Comparison of ENCODE assay signal across 13 cellular contexts in genomic region chr1:27650146-27650526, GRCh38. TPM values are rescaled to one million over a fixed set of nuclear protein-coding genes. Genes with fewer than 3 reads are reported as not detected.
DNase-seq lines count a peak whose midpoint lies in the region; ATAC-seq and TF ChIP-seq lines count a peak whose summit lies in the region.
"Had no signal": no experiment of that assay in that cellular context is flagged by ENCODE, and none has a peak within 500 bp of the region (broad histone marks: within the 10 kb centered on the region; RNA-seq: fewer than 3 reads in every experiment).

No MANE protein-coding gene starts in this region.

- H3K9me2 ChIP-seq in PC-9 (ENCODE audit: insufficient read depth) = no peaks in the 10 kb centered on the region

- no TSS peak for BruUV-seq in PC-9 (replicated peaks; lab: Mats Ljungman, UMichigan)

- H3K27ac ChIP-seq in PC-9 = no peak overlapping the region

- peak overlapping the region; percentile 57; the same call in 1 of the 2 replicates for H2AFZ ChIP-seq in PC-9

- no peaks in the 10 kb centered on the region for H3K27me3 Mint-ChIP-seq in activated CD8-positive, alpha-beta memory T cell treated with anti-CD3 and anti-CD28 coated beads, Interleukin-2, amount 10 ng/mL, durations not matched to agents 7 days and 5 days
- H3K27me3 Mint-ChIP-seq in stimulated activated memory B cell treated with anti-CD40 and anti-IgM and Interleukin-4, amounts not matched to agents 10 μg/mL and 1 μg/mL and 100 μg/mL, for 72 hours = no peaks in the 10 kb centered on the region
- H3K27me3 Mint-ChIP-seq: IgD-negative memory B cell had no signal

- H3K4me2 ChIP-seq in PC-9 = peak overlapping the region; percentile 49

- H4K20me1 ChIP-seq in PC-9 (ENCODE audit: insufficient read depth) = no peaks in the 10 kb centered on the region

- no peak overlapping the region for H3K27ac Mint-ChIP-seq in activated CD8-positive, alpha-beta memory T cell treated with anti-CD3 and anti-CD28 coated beads, Interleukin-2, amount 10 ng/mL, durations not matched to agents 7 days and 5 days
- H3K27ac Mint-ChIP-seq in stimulated activated memory B cell treated with anti-CD40 and anti-IgM and Interleukin-4, amounts not matched to agents 10 μg/mL and 1 μg/mL and 100 μg/mL, for 72 hours = peak overlapping the region; percentile 30

- peaks cover 13% of the 10 kb centered on the region for H3K4me1 Mint-ChIP-seq in activated CD8-positive, alpha-beta memory T cell treated with anti-CD3 and anti-CD28 coated beads, Interleukin-2, amount 10 ng/mL, durations not matched to agents 7 days and 5 days
- peaks cover 25% of the 10 kb centered on the region for H3K4me1 Mint-ChIP-seq in stimulated activated memory B cell treated with anti-CD40 and anti-IgM and Interleukin-4, amounts not matched to agents 10 μg/mL and 1 μg/mL and 100 μg/mL, for 72 hours

- H3K36me3 Mint-ChIP-seq in activated CD8-positive, alpha-beta memory T cell treated with anti-CD3 and anti-CD28 coated beads, Interleukin-2, amount 10 ng/mL, durations not matched to agents 7 days and 5 days = no peaks in the 10 kb centered on the region
- no peaks in the 10 kb centered on the region for H3K36me3 Mint-ChIP-seq in stimulated activated memory B cell treated with anti-CD40 and anti-IgM and Interleukin-4, amounts not matched to agents 10 μg/mL and 1 μg/mL and 100 μg/mL, for 72 hours
- H3K36me3 Mint-ChIP-seq: IgD-negative memory B cell had no signal

- H3K36me3 ChIP-seq in PC-9 (ENCODE audit: low read depth) = no peaks in the 10 kb centered on the region

- peak; percentile 23 for ATAC-seq in activated CD8-positive, alpha-beta memory T cell treated with anti-CD3 and anti-CD28 coated beads, Interleukin-2, amount 10 ng/mL, durations not matched to agents 7 days and 5 days
- no peak for ATAC-seq in stimulated activated memory B cell treated with anti-CD40 and anti-IgM and Interleukin-4, amounts not matched to agents 10 μg/mL and 1 μg/mL and 100 μg/mL, for 72 hours
- ATAC-seq in GM21528 (IDR thresholded peaks at IDR 0.05; ENCODE audit: low FRiP score, unreplicated experiment) = no peak
- ATAC-seq in GM18867 (IDR thresholded peaks at IDR 0.05; ENCODE audit: unreplicated experiment) = no peak

- no peaks in the 10 kb centered on the region for H3K9me3 ChIP-seq in PC-9 (ENCODE audit: insufficient read depth, low read depth)

- POLR2A ChIA-PET in PC-9 (lab: Charles Lee; ENCODE audit: unreplicated experiment) = no interaction called here

- H3K4me3 Mint-ChIP-seq in activated CD8-positive, alpha-beta memory T cell treated with anti-CD3 and anti-CD28 coated beads, Interleukin-2, amount 10 ng/mL, durations not matched to agents 7 days and 5 days = no peak overlapping the region
- no peak overlapping the region for H3K4me3 Mint-ChIP-seq in stimulated activated memory B cell treated with anti-CD40 and anti-IgM and Interleukin-4, amounts not matched to agents 10 μg/mL and 1 μg/mL and 100 μg/mL, for 72 hours

- DNase-seq in activated CD8-positive, alpha-beta memory T cell treated with anti-CD3 and anti-CD28 coated beads, Interleukin-2, amount 10 ng/mL, durations not matched to agents 7 days and 5 days = no peak
- no peak for DNase-seq in activated CD8-positive, alpha-beta memory T cell treated with anti-CD3 and anti-CD28 coated beads for 24 hours
- DNase-seq in PC-9 = no peak
- peak; percentile 21 for DNase-seq in fibroblast of peridontal ligament (ENCODE audit: extremely low read depth)
- no peak for DNase-seq in NCI-H69 (lab: John Stamatoyannopoulos, UW)
- DNase-seq: NCI-H524, RPMI8226 had no signal

- no peaks in the 10 kb centered on the region for H3K79me2 ChIP-seq in PC-9 (ENCODE audit: low read depth)

- no peaks in the 10 kb centered on the region for H3K27me3 ChIP-seq in PC-9 (ENCODE audit: insufficient read depth, low read depth)

- TF ChIP-seq CTCF in PC-9 (conservative IDR thresholded peaks at IDR 0.05) = no peak

- CTCF ChIA-PET in activated CD8-positive, alpha-beta memory T cell treated with anti-CD3 and anti-CD28 coated beads, Interleukin-2, amount 10 ng/mL, durations not matched to agents 7 days and 5 days (lab: Charles Lee) = interaction anchor here (0.6 to 2.6 kb wide), 9 partner anchors 9 to 350 kb away, joined by 3 to 15 read pairs (median 4); no protein-coding TSS in a partner anchor
- CTCF ChIA-PET in PC-9 (lab: Charles Lee) = interaction anchor here (0.7 to 0.9 kb wide), 2 partner anchors 93 to 232 kb away, joined by 4 to 9 read pairs; no protein-coding TSS in a partner anchor

- intact Hi-C loops in PC-9 (cut with micrococcal nuclease; ENCODE audit: unreplicated experiment) = no loop called here

- H3K4me3 ChIP-seq in PC-9 = no peak overlapping the region
- H3K4me3 ChIP-seq: skin epidermis had no signal

- peaks cover 14% of the 10 kb centered on the region for H3K4me1 ChIP-seq in PC-9 (replicated peaks; ENCODE audit: insufficient read depth)

- 0 out of 2 replicates have a peak, but pooled peaks cover 5% of the 10 kb centered on the region for H3F3A ChIP-seq in PC-9 (ENCODE audit: insufficient read depth, low read depth)

- H3K9me3 Mint-ChIP-seq in activated CD8-positive, alpha-beta memory T cell treated with anti-CD3 and anti-CD28 coated beads, Interleukin-2, amount 10 ng/mL, durations not matched to agents 7 days and 5 days (ENCODE audit: low read depth) = no peaks in the 10 kb centered on the region
- no peaks in the 10 kb centered on the region for H3K9me3 Mint-ChIP-seq in stimulated activated memory B cell treated with anti-CD40 and anti-IgM and Interleukin-4, amounts not matched to agents 10 μg/mL and 1 μg/mL and 100 μg/mL, for 72 hours
- H3K9me3 Mint-ChIP-seq: IgD-negative memory B cell had no signal

RNA-seq across cellular contexts. Expression of gene FGR, which starts 15.2 kb away (rescaled TPM):
- total RNA-seq in activated CD8-positive, alpha-beta memory T cell treated with anti-CD3 and anti-CD28 coated beads, Interleukin-2, amount 10 ng/mL, durations not matched to agents 7 days and 5 days = 1 to 10 TPM in 1 of 2 experiments, under 1 TPM in 1; 0.30 to 1.8 TPM
- not detected in 2 replicates for total RNA-seq in PC-9 (2021)
- total RNA-seq: A673 had no signal

RNA-seq across cellular contexts. Expression of gene IFI6, which starts 21.9 kb away (rescaled TPM):
- total RNA-seq in activated CD8-positive, alpha-beta memory T cell treated with anti-CD3 and anti-CD28 coated beads, Interleukin-2, amount 10 ng/mL, durations not matched to agents 7 days and 5 days = 1,000 to 10,000 TPM in 1 of 2 experiments, 100 to 1,000 TPM in 1; 461 to 1,077 TPM
- 8.6 and 16.4 TPM in 2 replicates for total RNA-seq in PC-9 (2021)

RNA-seq across cellular contexts. Expression of gene AHDC1, which starts 46.2 kb away (rescaled TPM):
- 10 to 100 TPM; 15.8 to 18.5 TPM for total RNA-seq in activated CD8-positive, alpha-beta memory T cell treated with anti-CD3 and anti-CD28 coated beads, Interleukin-2, amount 10 ng/mL, durations not matched to agents 7 days and 5 days
- 45.9 and 48.8 TPM in 2 replicates for total RNA-seq in PC-9 (2021)

Comparison
In these comparisons a context has a peak if more than half of its experiments do, and no peak if none do; other contexts are left out.
1. RNA of gene IFI6, which starts 21.9 kb away (total RNA-seq): 461 to 1,077 TPM in activated CD8-positive, alpha-beta memory T cell treated with anti-CD3 and anti-CD28 coated beads, Interleukin-2, amount 10 ng/mL, durations not matched to agents 7 days and 5 days; 8.6 to 16.4 TPM in PC-9; every median in the first group is over 10 times any median in the second.